ENCODE assay signal across 27 cellular contexts in the genomic region with DNA sequence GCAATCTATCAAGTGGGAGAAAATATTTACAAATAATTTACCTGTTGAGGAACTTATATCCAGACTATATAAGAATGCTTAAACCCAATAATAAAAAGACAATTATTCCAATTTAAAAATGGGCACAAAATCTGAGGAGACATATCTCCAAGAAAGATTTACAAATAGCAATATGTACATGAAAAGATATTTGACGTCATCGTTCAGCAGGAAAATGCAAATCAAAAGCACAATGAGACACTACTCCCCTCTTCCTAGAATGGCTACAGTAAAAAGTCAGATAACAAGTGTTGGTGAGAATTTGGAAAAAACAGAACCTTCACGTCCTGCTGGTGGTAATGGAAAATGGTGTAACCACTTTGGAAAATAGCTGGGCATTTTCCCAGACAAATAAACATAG.
"Had no signal": no experiment of that assay in that cellular context is flagged by ENCODE, and none has a peak within 500 bp of the region (broad histone marks: within the 10 kb centered on the region; RNA-seq: fewer than 3 reads in every experiment).

No MANE protein-coding gene starts in this region.

- H3K36me3 ChIP-seq: stomach, suprapubic skin, thoracic aorta, thyroid gland, tibial artery, tibial nerve, transverse colon, upper lobe of left lung, upper lobe of right lung, uterus, vagina had no signal

- DNase-seq: stimulated activated CD4-positive, alpha-beta T cell treated with anti-CD3 and anti-CD28 coated beads, Interleukin-2, amount 100 ng/mL, for 48 hours; stimulated activated CD4-positive, alpha-beta T cell treated with anti-CD3 and anti-CD28 coated beads, Interleukin-4, amount 100 ng/mL, for 1 hour; stimulated activated CD4-positive, alpha-beta T cell treated with anti-CD3 and anti-CD28 coated beads, Interleukin-4, amount 100 ng/mL, for 24 hours; stimulated activated CD4-positive, alpha-beta T cell treated with anti-CD3 and anti-CD28 coated beads, Interleukin-4, amount 100 ng/mL, for 4 hours; stimulated activated CD8-positive, alpha-beta memory T cell treated with anti-CD3 and anti-CD28 coated beads, Interleukin-4, amount 100 ng/mL, for 48 hours; stimulated activated naive B cell treated with anti-CD40 and anti-IgM and Interleukin-4, amounts not matched to agents 10 μg/mL and 1 μg/mL and 100 μg/mL, for 72 hours; stimulated activated naive CD4-positive, alpha-beta T cell; stimulated activated naive CD4-positive, alpha-beta T cell treated with Interleukin-2 at 50 U/mL for 16 hours; stimulated activated naive CD8-positive, alpha-beta T cell treated with anti-CD3 and anti-CD28 coated beads, Interleukin-15, amount 100 ng/mL, for 72 hours; stimulated activated naive CD8-positive, alpha-beta T cell treated with anti-CD3 and anti-CD28 coated beads, Interleukin-15, Interleukin-2, amounts not matched to agents 100 U/mL and 50 U/mL, for 24 hours; stomach; substantia nigra; testis; thyroid gland; tibial artery; transverse colon; trophoblast cell; upper lobe of left lung; upper lobe of right lung; uterus had no signal

- FAIRE-seq: urothelium cell line had no signal

- H3K4me1 ChIP-seq: suprapubic skin, testis, thyroid gland, tibial artery, tibial nerve, transverse colon, upper lobe of left lung, upper lobe of right lung, uterus, vagina had no signal

- H3K4me3 ChIP-seq: stomach, suprapubic skin, testis, thoracic aorta, thyroid gland, tibial artery, tibial nerve, transverse colon, upper lobe of left lung, upper lobe of right lung, uterus, vagina had no signal

- H3K27ac ChIP-seq: stomach, suprapubic skin, testis, thoracic aorta, thyroid gland, tibial artery, tibial nerve, transverse colon, upper lobe of left lung, upper lobe of right lung, uterus, vagina had no signal

- ATAC-seq: stimulated activated effector memory CD8-positive, alpha-beta T cell treated with anti-CD3 and anti-CD28 coated beads, Interleukin-12 subunit alpha, Interleukin-12 subunit beta, amount 100 ng/mL, for 72 hours; stimulated activated memory B cell treated with anti-CD40 and anti-IgM and Interleukin-4, amounts not matched to agents 10 μg/mL and 1 μg/mL and 100 μg/mL, for 72 hours; stimulated activated naive B cell treated with anti-CD40 and anti-IgM and Interleukin-4, amounts not matched to agents 10 μg/mL and 1 μg/mL and 100 μg/mL, for 72 hours; stimulated activated naive CD8-positive, alpha-beta T cell treated with anti-CD3 and anti-CD28 coated beads, Interleukin-15, amount 100 ng/mL, for 72 hours; stimulated activated naive CD8-positive, alpha-beta T cell treated with anti-CD3 and anti-CD28 coated beads, Interleukin-15, Interleukin-2, amounts not matched to agents 100 U/mL and 50 U/mL, for 24 hours; upper lobe of right lung had no signal

- H3K27me3 ChIP-seq: stomach, suprapubic skin, testis, thyroid gland, tibial artery, tibial nerve, transverse colon, upper lobe of left lung, upper lobe of right lung, uterus, vagina had no signal

- H3K9me3 ChIP-seq: stomach, testis, thoracic aorta, thyroid gland, transverse colon, upper lobe of left lung, upper lobe of right lung, uterus, vagina had no signal
